In the genomic region with DNA sequence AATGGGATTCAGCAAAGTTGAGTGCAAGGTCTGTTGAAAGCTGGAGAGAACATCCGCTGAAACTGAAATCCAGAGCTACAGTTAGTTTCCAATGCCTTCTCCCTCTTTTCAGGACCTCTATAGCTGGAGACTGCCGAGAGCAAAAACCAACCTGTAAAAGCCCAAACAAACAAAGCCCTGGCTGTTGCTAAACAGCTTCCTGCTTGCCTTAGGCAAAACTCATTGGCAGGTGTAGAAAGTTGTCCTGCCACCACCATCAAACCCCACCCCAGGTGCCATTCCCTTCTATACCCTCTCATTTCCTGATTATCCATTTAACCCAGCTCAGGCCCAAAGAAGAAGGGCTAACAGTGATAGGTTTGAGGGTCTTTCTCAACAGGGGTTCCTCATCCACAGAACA, we compare ENCODE assay signal across 16 cellular contexts.
"Had no signal": no experiment of that assay in that cellular context is flagged by ENCODE, and none has a peak within 500 bp of the region (broad histone marks: within the 10 kb centered on the region; RNA-seq: fewer than 3 reads in every experiment).

No MANE protein-coding gene starts in this region.

- H3K9me3 ChIP-seq: left lung, tibial artery had no signal

- H3K27ac ChIP-seq: left lung, tibial artery had no signal

- H3K27me3 ChIP-seq: left lung, tibial artery had no signal

- DNase-seq: activated naive CD4-positive, alpha-beta T cell; activated T-cell treated with anti-CD3 and anti-CD28 coated beads, Interleukin-2, amount 50 U/mL, for 1 hour; cortex of kidney; effector CD4-positive, alpha-beta T cell; erythroblast; foreskin fibroblast; left lung; stimulated activated CD4-positive, alpha-beta T cell treated with anti-CD3 and anti-CD28 coated beads, Interleukin-4, amount 100 ng/mL, for 24 hours; T-helper 9 cell; tibial artery had no signal

- H3K9me3 Mint-ChIP-seq: natural killer cell treated with Interleukin-12 subunit alpha and Interleukin-12 subunit beta and Interleukin-15 and Interleukin-18, amount 100 ng/mL, for 72 hours had no signal

- H3K4me3 Mint-ChIP-seq: activated naive CD8-positive, alpha-beta T cell; natural killer cell treated with Interleukin-12 subunit alpha and Interleukin-12 subunit beta and Interleukin-15 and Interleukin-18, amount 100 ng/mL, for 72 hours; stimulated activated naive CD8-positive, alpha-beta T cell treated with anti-CD3 and anti-CD28 coated beads, Interleukin-15, Interleukin-2, amounts not matched to agents 100 ng/mL and 50 ng/mL, for 24 hours; WTC11 had no signal

- H3K27ac Mint-ChIP-seq: activated naive CD8-positive, alpha-beta T cell; activated T-helper 2 cell treated with anti-CD3 and anti-CD28 coated beads, Interferon-gamma antibody, Interleukin-2, Interleukin-4, amounts not matched to agents 10 μg/mL and 5 μg/mL and 100 μg/mL, durations not matched to agents 14 hours and 24 hours and 36 hours; natural killer cell treated with Interleukin-12 subunit alpha and Interleukin-12 subunit beta and Interleukin-15 and Interleukin-18, amount 100 ng/mL, for 72 hours; progenitor cell of endocrine pancreas; WTC11 had no signal

- H3K4me1 Mint-ChIP-seq: WTC11 had no signal

- H3K27me3 Mint-ChIP-seq: activated naive CD8-positive, alpha-beta T cell; natural killer cell treated with Interleukin-12 subunit alpha and Interleukin-12 subunit beta and Interleukin-15 and Interleukin-18, amount 100 ng/mL, for 72 hours; progenitor cell of endocrine pancreas; stimulated activated naive CD8-positive, alpha-beta T cell treated with anti-CD3 and anti-CD28 coated beads, Interleukin-15, Interleukin-2, amounts not matched to agents 100 ng/mL and 50 ng/mL, for 24 hours had no signal

- H3K4me1 ChIP-seq: left lung, tibial artery had no signal

- H3K4me3 ChIP-seq: left lung, tibial artery had no signal
